10 cellular contexts compared by ENCODE assay signal in genomic region chr12:10501031-10501430, GRCh38. TPM values are rescaled to one million over a fixed set of nuclear protein-coding genes. Genes with fewer than 3 reads are reported as not detected.
A peak's percentile ranks its signal among the peaks of the same experiment; 100 is the strongest.
DNase-seq lines count a peak whose midpoint lies in the region; ATAC-seq and TF ChIP-seq lines count a peak whose summit lies in the region.
"Had no signal": no experiment of that assay in that cellular context is flagged by ENCODE, and none has a peak within 500 bp of the region (broad histone marks: within the 10 kb centered on the region; RNA-seq: fewer than 3 reads in every experiment).

No MANE protein-coding gene starts in this region.

- H3K36me3 Mint-ChIP-seq in T-cell, result no peaks in the 10 kb centered on the region
- H3K36me3 Mint-ChIP-seq in activated T-helper 2 cell treated with anti-CD3 and anti-CD28 coated beads, Interferon-gamma antibody, Interleukin-2, Interleukin-4, amounts not matched to agents 10 μg/mL and 5 μg/mL and 100 μg/mL, durations not matched to agents 14 hours and 24 hours and 36 hours (ENCODE audit: low read depth), result no peaks in the 10 kb centered on the region

- H3K27ac Mint-ChIP-seq in T-cell, result peak overlapping the region in 1 of 2 donors; percentile 77
- no peak overlapping the region for H3K27ac Mint-ChIP-seq in activated T-helper 2 cell treated with anti-CD3 and anti-CD28 coated beads, Interferon-gamma antibody, Interleukin-2, Interleukin-4, amounts not matched to agents 10 μg/mL and 5 μg/mL and 100 μg/mL, durations not matched to agents 14 hours and 24 hours and 36 hours

- intact Hi-C loops in activated T-helper 2 cell treated with anti-CD3 and anti-CD28 coated beads, Interferon-gamma antibody, Interleukin-2, Interleukin-4, amounts not matched to agents 10 μg/mL and 5 μg/mL and 100 μg/mL, durations not matched to agents 14 hours and 24 hours and 36 hours (cut with micrococcal nuclease), result no loop called here

- H3K9me3 ChIP-seq in GM23248 (ENCODE audit: low read depth), result no peaks in the 10 kb centered on the region
- peaks cover 4% of the 10 kb centered on the region for H3K9me3 ChIP-seq in MG63
- H3K9me3 ChIP-seq: neutrophil had no signal

- H3K9me3 Mint-ChIP-seq in T-cell, result peaks cover 0 to under 1% (median 0%) of the 10 kb centered on the region in 3 donors
- no peaks in the 10 kb centered on the region for H3K9me3 Mint-ChIP-seq in activated T-helper 2 cell treated with anti-CD3 and anti-CD28 coated beads, Interferon-gamma antibody, Interleukin-2, Interleukin-4, amounts not matched to agents 10 μg/mL and 5 μg/mL and 100 μg/mL, durations not matched to agents 14 hours and 24 hours and 36 hours

- H3K4me2 ChIP-seq in GM23248 (ENCODE audit: unreplicated experiment), result no peak overlapping the region

- H3K9ac ChIP-seq in GM23248, result no peak overlapping the region

- H3K9me2 ChIP-seq in GM23248 (ENCODE audit: insufficient read depth), result no peaks in the 10 kb centered on the region

- H3K4me3 ChIP-seq in GM23248, result no peak overlapping the region
- H3K4me3 ChIP-seq in MG63, result no peak overlapping the region

- peaks cover 0 to 31% (median 12%) of the 10 kb centered on the region in 3 donors for H3K4me1 Mint-ChIP-seq in T-cell
- H3K4me1 Mint-ChIP-seq in activated T-helper 2 cell treated with anti-CD3 and anti-CD28 coated beads, Interferon-gamma antibody, Interleukin-2, Interleukin-4, amounts not matched to agents 10 μg/mL and 5 μg/mL and 100 μg/mL, durations not matched to agents 14 hours and 24 hours and 36 hours (ENCODE audit: low read depth), result peaks cover 12% of the 10 kb centered on the region

- H3K79me2 ChIP-seq in GM23248 (ENCODE audit: insufficient read depth), result no peaks in the 10 kb centered on the region

- no peak overlapping the region for H3K27ac ChIP-seq in GM23248
- H3K27ac ChIP-seq in foreskin keratinocyte, result no peak overlapping the region
- H3K27ac ChIP-seq: neutrophil had no signal

- no peaks in the 10 kb centered on the region for H4K20me1 ChIP-seq in GM23248 (ENCODE audit: insufficient read depth)

- ATAC-seq in foreskin keratinocyte (no peak), T-cell (replicated peaks in 1 of 4) (no peak)

- H3K36me3 ChIP-seq in GM23248 (ENCODE audit: low read depth) (no peaks in the 10 kb centered on the region), MG63 (no peaks in the 10 kb centered on the region)
- H3K36me3 ChIP-seq: neutrophil had no signal

- H2AFZ ChIP-seq in GM23248, result 0 out of 2 replicates have a peak overlapping the region, but pooled peaks have one; percentile 34

- no peak overlapping the region for H3K4me3 Mint-ChIP-seq in T-cell
- no peak overlapping the region for H3K4me3 Mint-ChIP-seq in activated T-helper 2 cell treated with anti-CD3 and anti-CD28 coated beads, Interferon-gamma antibody, Interleukin-2, Interleukin-4, amounts not matched to agents 10 μg/mL and 5 μg/mL and 100 μg/mL, durations not matched to agents 14 hours and 24 hours and 36 hours (ENCODE audit: low read depth)

- POLR2A ChIA-PET in T-cell (lab: Charles Lee), result interaction anchor here in 1 of 2 donors (0.5 kb wide), 1 partner anchor 35 kb away, joined by 5 read pairs; no protein-coding TSS in a partner anchor

- no peaks in the 10 kb centered on the region for H3K4me1 ChIP-seq in GM23248 (ENCODE audit: insufficient read depth)
- no peaks in the 10 kb centered on the region for H3K4me1 ChIP-seq in foreskin keratinocyte

- H3F3A ChIP-seq in GM23248 (ENCODE audit: insufficient read depth), result no peaks in the 10 kb centered on the region

- TF ChIP-seq CTCF in foreskin keratinocyte (conservative IDR thresholded peaks at IDR 0.05), result peak; percentile 73

- DNase-seq in AG08395 (ENCODE audit: low spot score), result peak; percentile 3
- DNase-seq in GM23248, result peak; percentile 27
- peak; percentile 56 for DNase-seq in SK-MEL-5 (ENCODE audit: low read depth, low spot score)
- peak in 1 of 2 donors; percentile 6 for DNase-seq in foreskin keratinocyte
- no peak for DNase-seq in T-helper 1 cell
- no peak for DNase-seq in T-cell
- DNase-seq in MG63, result no peak
- DNase-seq in activated T-helper 2 cell treated with anti-CD3 and anti-CD28 coated beads, Interferon-gamma antibody, Interleukin-2, Interleukin-4, amounts not matched to agents 10 μg/mL and 5 μg/mL and 100 μg/mL, durations not matched to agents 14 hours and 24 hours and 36 hours (ENCODE audit: low spot score), result no peak
- DNase-seq: DMS79 treated with DMSO at 0.1 percent for 48 hours had no signal

- H3K27me3 Mint-ChIP-seq in T-cell, result peaks cover 8 to 16% of the 10 kb centered on the region in 2 donors
- peaks cover 8% of the 10 kb centered on the region for H3K27me3 Mint-ChIP-seq in activated T-helper 2 cell treated with anti-CD3 and anti-CD28 coated beads, Interferon-gamma antibody, Interleukin-2, Interleukin-4, amounts not matched to agents 10 μg/mL and 5 μg/mL and 100 μg/mL, durations not matched to agents 14 hours and 24 hours and 36 hours (ENCODE audit: low read depth)

- 50 to 52% methylated on average over 3 of the region's 3 CpGs for WGBS in GM23248 (ENCODE audit: low coverage in 1 of 2, low lambda C conversion rate in 2 of 2, missing lambda C conversion rate in 2 of 2), 2 experiments

- H3K27me3 ChIP-seq in GM23248 (replicated peaks; ENCODE audit: insufficient read depth) (no peaks in the 10 kb centered on the region), foreskin keratinocyte (peaks cover 26% of the 10 kb centered on the region), MG63 (no peaks in the 10 kb centered on the region)

- in situ Hi-C loops in GM23248 (cut with MboI) (no loop called here), SK-MEL-5 (cut with HindIII; ENCODE audit: low pct_unique_long_range_greater_than_20kb, low sequenced_read_pairs) (no loop called here)

- CTCF ChIA-PET in T-cell (lab: Charles Lee), result no interaction called here

RNA-seq across cellular contexts. Expression of gene EIF2S3B, which starts 4.7 kb away (rescaled TPM):
- total RNA-seq in GM23248 (2014; rRNA removed; shearing (Covaris generic)), result 4.9 and 8.9 TPM in 2 replicates
- polyA plus RNA-seq in GM23248 (2016; fragmentation: Nextera tagmentation; extraction: Ambion mirVana) (0.39 and 0.61 TPM in 2 replicates), foreskin keratinocyte (0.08 and 1.1 TPM in 2 replicates)
- total RNA-seq in SK-MEL-5 (2014; rRNA removed; shearing (Covaris generic)), result 1.3 and 2.5 TPM in 2 replicates
- 0.38 and 0.57 TPM in 2 replicates for polyA plus RNA-seq in SK-MEL-5 (2015; cell fraction: cytosol; rRNA removed)
- polyA plus RNA-seq in SK-MEL-5 (2015; cell fraction: nucleus; rRNA removed), result 0.53 and 2.3 TPM in 2 replicates
- total RNA-seq in foreskin keratinocyte (0.54 and 9.3 TPM in 2 replicates), T-cell (1 to 10 TPM in 2 of 5 donors, under 1 TPM in 3; 0.28 to 3.9 (median 0.63) TPM)
- total RNA-seq in MG63 (2014; rRNA removed; shearing (Covaris generic); ENCODE audit: low replicate concordance), result 1.8 and 4.8 TPM in 2 replicates
- total RNA-seq in activated T-helper 2 cell treated with anti-CD3 and anti-CD28 coated beads, Interferon-gamma antibody, Interleukin-2, Interleukin-4, amounts not matched to agents 10 μg/mL and 5 μg/mL and 100 μg/mL, durations not matched to agents 14 hours and 24 hours and 36 hours, result 0.48 and 0.52 TPM in 2 replicates

RNA-seq across cellular contexts. Expression of gene KLRC1, which starts 47.9 kb away (rescaled TPM):
- not detected in 2 replicates for total RNA-seq in GM23248 (2014; rRNA removed; shearing (Covaris generic))
- polyA plus RNA-seq in GM23248 (2016; fragmentation: Nextera tagmentation; extraction: Ambion mirVana) (not detected in 2 replicates), foreskin keratinocyte (not detected in 2 replicates)
- total RNA-seq in SK-MEL-5 (2014; rRNA removed; shearing (Covaris generic)), result 0.21 and 0.24 TPM in 2 replicates
- polyA plus RNA-seq in SK-MEL-5 (2015; cell fraction: cytosol; rRNA removed), result 0.18 TPM in 1 of 2 replicates, not detected in the other
- polyA plus RNA-seq in SK-MEL-5 (2015; cell fraction: nucleus; rRNA removed), result not detected in 2 replicates
- total RNA-seq in foreskin keratinocyte (not detected in 2 replicates), T-cell (10 to 100 TPM in 1 of 5 donors, 1 to 10 TPM in 4; 1.7 to 11.2 (median 2.9) TPM)
- not detected in 2 replicates for total RNA-seq in MG63 (2014; rRNA removed; shearing (Covaris generic); ENCODE audit: low replicate concordance)
- 0.21 and 0.37 TPM in 2 replicates for total RNA-seq in activated T-helper 2 cell treated with anti-CD3 and anti-CD28 coated beads, Interferon-gamma antibody, Interleukin-2, Interleukin-4, amounts not matched to agents 10 μg/mL and 5 μg/mL and 100 μg/mL, durations not matched to agents 14 hours and 24 hours and 36 hours

Comparison
In these comparisons a context has a peak if more than half of its experiments do, and no peak if none do; other contexts are left out.
1. DNase-seq: peak in AG08395 (single experiment), GM23248 (single experiment) and SK-MEL-5 (single experiment); none in T-helper 1 cell (0 of 5), T-cell (0 of 34), MG63 (single experiment) and activated T-helper 2 cell treated with anti-CD3 and anti-CD28 coated beads, Interferon-gamma antibody, Interleukin-2, Interleukin-4, amounts not matched to agents 10 μg/mL and 5 μg/mL and 100 μg/mL, durations not matched to agents 14 hours and 24 hours and 36 hours (single experiment).